In the genomic region with DNA sequence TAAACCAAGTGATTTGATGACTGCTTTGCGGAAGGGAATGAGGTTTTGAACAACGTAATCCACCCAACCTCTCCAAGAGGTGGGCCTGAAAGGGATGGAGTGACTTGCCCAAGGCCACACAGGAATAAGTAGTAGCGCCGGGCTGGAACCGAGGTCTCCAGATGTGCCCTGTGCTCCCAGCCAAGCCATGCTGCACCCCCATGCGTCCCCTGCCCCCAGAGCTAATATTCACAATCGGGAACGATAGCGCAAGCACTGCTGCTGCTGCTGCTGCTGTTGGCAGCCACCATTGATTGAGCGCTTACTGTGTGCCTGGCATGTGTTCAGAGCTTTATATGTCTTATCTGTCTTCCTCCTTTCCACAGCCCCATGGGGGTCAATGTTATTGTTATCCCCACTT, we compare ENCODE assay signal across 19 cellular contexts. TPM values are rescaled to one million over a fixed set of nuclear protein-coding genes. Genes with fewer than 3 reads are reported as not detected.
"Had no signal": no experiment of that assay in that cellular context is flagged by ENCODE, and none has a peak within 500 bp of the region (broad histone marks: within the 10 kb centered on the region; RNA-seq: fewer than 3 reads in every experiment).

No MANE protein-coding gene starts in this region.

- H3K36me3 Mint-ChIP-seq: activated naive CD4-positive, alpha-beta T cell treated with anti-CD3 and anti-CD28 coated beads, Interleukin-2, amount 50 U/mL, for 72 hours; stimulated activated effector memory CD8-positive, alpha-beta T cell treated with anti-CD3 and anti-CD28 coated beads, Interleukin-12 subunit alpha, Interleukin-12 subunit beta, amount 100 ng/mL, for 72 hours had no signal

- H3K9me3 ChIP-seq: esophagus squamous epithelium, right atrium auricular region had no signal

- H3K27ac ChIP-seq: esophagus squamous epithelium, left ventricle myocardium inferior, parathyroid adenoma, right atrium auricular region had no signal

- H3K9me3 Mint-ChIP-seq: activated naive CD4-positive, alpha-beta T cell treated with anti-CD3 and anti-CD28 coated beads, Interleukin-2, amount 50 U/mL, for 72 hours; mesothelial cell of epicardium; stimulated activated effector memory CD8-positive, alpha-beta T cell treated with anti-CD3 and anti-CD28 coated beads, Interleukin-12 subunit alpha, Interleukin-12 subunit beta, amount 100 ng/mL, for 72 hours; type B pancreatic cell had no signal

- H3K27me3 Mint-ChIP-seq: naive B cell, type B pancreatic cell had no signal

- H3K4me3 ChIP-seq: esophagus squamous epithelium, left ventricle myocardium inferior, right atrium auricular region had no signal

- H3K4me1 ChIP-seq: parathyroid adenoma, right atrium auricular region had no signal

- H3K27me3 ChIP-seq: esophagus squamous epithelium, right atrium auricular region had no signal

- DNase-seq: activated CD4-positive, alpha-beta T cell treated with anti-CD3 and anti-CD28 coated beads for 1 hour; activated CD4-positive, alpha-beta T cell treated with anti-CD3 and anti-CD28 coated beads, Interleukin-2, amount 50 U/mL, for 48 hours; activated T-cell treated with anti-CD3 and anti-CD28 coated beads, Interleukin-2, amount 50 U/mL, for 1 hour; amniotic stem cell; esophagus squamous epithelium; foreskin fibroblast; left ventricle myocardium inferior; naive B cell; small intestine; T-helper 9 cell had no signal

- H3K27ac Mint-ChIP-seq: activated naive CD4-positive, alpha-beta T cell treated with anti-CD3 and anti-CD28 coated beads, Interleukin-2, amount 50 U/mL, for 72 hours; mesothelial cell of epicardium; naive B cell; stimulated activated effector memory CD8-positive, alpha-beta T cell treated with anti-CD3 and anti-CD28 coated beads, Interleukin-12 subunit alpha, Interleukin-12 subunit beta, amount 100 ng/mL, for 72 hours; type B pancreatic cell had no signal

- H3K4me1 Mint-ChIP-seq: mesothelial cell of epicardium; stimulated activated effector memory CD8-positive, alpha-beta T cell treated with anti-CD3 and anti-CD28 coated beads, Interleukin-12 subunit alpha, Interleukin-12 subunit beta, amount 100 ng/mL, for 72 hours had no signal

- H3K4me3 Mint-ChIP-seq: brain; mesothelial cell of epicardium; naive B cell; stimulated activated effector memory CD8-positive, alpha-beta T cell treated with anti-CD3 and anti-CD28 coated beads, Interleukin-12 subunit alpha, Interleukin-12 subunit beta, amount 100 ng/mL, for 72 hours; type B pancreatic cell had no signal

RNA-seq across cellular contexts. Expression of a gene that starts 43.9 kb away (rescaled TPM):
- total RNA-seq: activated naive CD4-positive, alpha-beta T cell treated with anti-CD3 and anti-CD28 coated beads, Interleukin-2, amount 50 U/mL, for 72 hours; dermis microvascular lymphatic vessel endothelial cell; left ventricle myocardium inferior; right atrium auricular region; SK-MEL-5 had no signal
